ENCODE assay signal across 1 cellular context in genomic region chr3:37181766-37182165, GRCh38.
TF ChIP-seq lines count a peak whose summit lies in the region.

No MANE protein-coding gene starts in this region.

TF ChIP-seq in GM23338, 12 proteins besides CTCF, POLR2A, EP300 and RAD21:
- no peak for TF ChIP-seq JUNB (IDR thresholded peaks at IDR 0.05; ENCODE audit: unreplicated experiment)
- no peak for TF ChIP-seq ZNF114 (CRISPR knock-in tag; IDR thresholded peaks at IDR 0.05)
- no peak for TF ChIP-seq POLR2AphosphoS5 (IDR thresholded peaks at IDR 0.05; ENCODE audit: low read depth)
- no peak for TF ChIP-seq EZH2 (IDR thresholded peaks at IDR 0.05; ENCODE audit: low read depth, unreplicated experiment)
